17 cellular contexts compared by ENCODE assay signal in the genomic region with DNA sequence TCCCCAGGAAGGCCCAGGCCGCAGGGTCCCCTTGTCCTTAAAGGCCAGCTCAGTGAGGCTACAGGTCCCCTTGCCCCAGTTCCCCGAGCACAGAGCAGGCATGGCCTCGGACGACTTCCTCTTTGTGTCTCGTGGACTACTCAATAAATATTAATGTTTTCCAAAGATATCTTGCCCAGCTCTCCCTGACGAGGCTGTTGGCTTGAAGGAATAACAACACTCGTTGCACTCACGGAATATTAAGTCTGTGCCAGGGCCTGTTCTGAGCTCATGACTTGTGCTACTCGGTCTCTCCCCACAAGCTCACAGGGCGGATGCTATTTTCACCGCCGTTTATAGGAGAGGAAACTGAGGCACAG.
A peak's percentile ranks its signal among the peaks of the same experiment; 100 is the strongest.
DNase-seq lines count a peak whose midpoint lies in the region; ATAC-seq, FAIRE-seq and TF ChIP-seq lines count a peak whose summit lies in the region.
"Had no signal": no experiment of that assay in that cellular context is flagged by ENCODE, and none has a peak within 500 bp of the region (broad histone marks: within the 10 kb centered on the region; RNA-seq: fewer than 3 reads in every experiment).

No MANE protein-coding gene starts in this region.

- ATAC-seq in T-helper 17 cell (no peak), HG03196 (IDR thresholded peaks at IDR 0.05; ENCODE audit: unreplicated experiment) (no peak)
- ATAC-seq in activated CD4-positive, CD25-positive, alpha-beta regulatory T cell treated with anti-CD3 and anti-CD28 coated beads, Interleukin-2, amount 50 U/mL, for 24 hours: no peak

- H3K27ac ChIP-seq in right atrium auricular region (peak overlapping the region; percentile 85 to 93), smooth muscle cell (ENCODE audit: low read depth) (peak overlapping the region; percentile 100)
- H3K27ac ChIP-seq: SJSA1 had no signal

- no peaks in the 10 kb centered on the region for H3K27me3 ChIP-seq in right atrium auricular region
- H3K27me3 ChIP-seq in smooth muscle cell (ENCODE audit: low read depth): no peaks in the 10 kb centered on the region
- H3K27me3 ChIP-seq: SJSA1 had no signal

- DNase-seq in CD1c-positive myeloid dendritic cell (ENCODE audit: extremely low spot score) (peak; percentile 49), T-helper 17 cell (no peak), right atrium auricular region (ENCODE audit: low spot score) (no peak), smooth muscle cell (lab: John Stamatoyannopoulos, UW; ENCODE audit: unreplicated experiment) (no peak), RCC 7860 (ENCODE audit: low spot score) (no peak), EL (no peak)
- DNase-seq: activated CD4-positive, alpha-beta memory T cell treated with anti-CD3 and anti-CD28 coated beads, Interleukin-2, amount 10 ng/mL, durations not matched to agents 7 days and 5 days; H7; NCI-H1105 treated with DMSO at 0.1 percent for 48 hours; NCI-H2227 treated with DMSO at 0.1 percent for 48 hours had no signal

- H3F3A ChIP-seq in smooth muscle cell (ENCODE audit: low read depth): peaks cover 31% of the 10 kb centered on the region

- no peaks in the 10 kb centered on the region for H3K9me3 ChIP-seq in T-helper 17 cell (ENCODE audit: control insufficient read depth, low read length, poor library complexity, severe bottlenecking)
- H3K9me3 ChIP-seq in right atrium auricular region: no peaks in the 10 kb centered on the region
- H3K9me3 ChIP-seq in smooth muscle cell (replicated peaks; ENCODE audit: low read depth): no peaks in the 10 kb centered on the region
- H3K9me3 ChIP-seq: SJSA1 had no signal

- H3K4me3 ChIP-seq in right atrium auricular region: no peak overlapping the region
- no peak overlapping the region for H3K4me3 ChIP-seq in smooth muscle cell
- H3K4me3 ChIP-seq: SJSA1 had no signal

- no peak for TF ChIP-seq CTCF in right atrium auricular region (IDR thresholded peaks at IDR 0.05)
- TF ChIP-seq CTCF in smooth muscle cell (IDR thresholded peaks at IDR 0.05; ENCODE audit: borderline replicate concordance, insufficient read depth, poor library complexity, severe bottlenecking): no peak

- H3K9ac ChIP-seq in smooth muscle cell (ENCODE audit: low read depth): no peak overlapping the region

- H3K4me2 ChIP-seq in smooth muscle cell: no peak overlapping the region

- H3K27ac Mint-ChIP-seq in T-helper 17 cell: peak overlapping the region; percentile 97
- H3K27ac Mint-ChIP-seq: activated CD4-positive, alpha-beta memory T cell treated with anti-CD3 and anti-CD28 coated beads, Interleukin-2, amount 10 ng/mL, durations not matched to agents 7 days and 5 days; activated T-helper 1 cell treated with anti-CD3 and anti-CD28 coated beads, Interleukin-12 subunit alpha, Interleukin-12 subunit beta, Interleukin-2, Interleukin-4 antibody, amounts not matched to agents 30 ng/mL and 10 ng/mL and 1 ng/mL, durations not matched to agents 14 hours and 24 hours and 36 hours had no signal

- H4K20me1 ChIP-seq in smooth muscle cell (ENCODE audit: low read depth): peaks cover 72% of the 10 kb centered on the region

- FAIRE-seq in RCC 7860 (lab: Jason Lieb, UNC): no peak
- FAIRE-seq: colon, TTC549 had no signal

- H3K4me1 ChIP-seq in right atrium auricular region (peaks cover 0 to 57% of the 10 kb centered on the region in 2 donors), smooth muscle cell (ENCODE audit: low read depth) (peaks cover 25% of the 10 kb centered on the region)

- H3K4me3 Mint-ChIP-seq in T-helper 17 cell: no peak overlapping the region
- H3K4me3 Mint-ChIP-seq: activated CD4-positive, alpha-beta memory T cell treated with anti-CD3 and anti-CD28 coated beads, Interleukin-2, amount 10 ng/mL, durations not matched to agents 7 days and 5 days; activated T-helper 1 cell treated with anti-CD3 and anti-CD28 coated beads, Interleukin-12 subunit alpha, Interleukin-12 subunit beta, Interleukin-2, Interleukin-4 antibody, amounts not matched to agents 30 ng/mL and 10 ng/mL and 1 ng/mL, durations not matched to agents 14 hours and 24 hours and 36 hours had no signal

- H2AFZ ChIP-seq in smooth muscle cell (ENCODE audit: low read depth): no peak overlapping the region

- WGBS in smooth muscle cell (ENCODE audit: low lambda C conversion rate): 93% methylated on average over 12 of the region's 12 CpGs

- H3K36me3 Mint-ChIP-seq in T-helper 17 cell (ENCODE audit: low read depth): no peaks in the 10 kb centered on the region

- peaks cover 78% of the 10 kb centered on the region for H3K79me2 ChIP-seq in smooth muscle cell (ENCODE audit: low read depth)

- no peaks in the 10 kb centered on the region for H3K27me3 Mint-ChIP-seq in T-helper 17 cell
- H3K27me3 Mint-ChIP-seq: activated CD4-positive, alpha-beta memory T cell treated with anti-CD3 and anti-CD28 coated beads, Interleukin-2, amount 10 ng/mL, durations not matched to agents 7 days and 5 days; naive thymus-derived CD8-positive, alpha-beta T cell had no signal

- H3K4me1 Mint-ChIP-seq in T-helper 17 cell: peaks cover 27% of the 10 kb centered on the region

- H3K36me3 ChIP-seq in right atrium auricular region: no peaks in the 10 kb centered on the region
- H3K36me3 ChIP-seq in smooth muscle cell (ENCODE audit: low read depth): no peaks in the 10 kb centered on the region
